In genomic region chr12:130764475-130765185, GRCh38 we compare ENCODE assay signal across 9 cellular contexts. TPM values are rescaled to one million over a fixed set of nuclear protein-coding genes. Genes with fewer than 3 reads are reported as not detected.
A peak's percentile ranks its signal among the peaks of the same experiment; 100 is the strongest.
DNase-seq lines count a peak whose midpoint lies in the region; ATAC-seq and TF ChIP-seq lines count a peak whose summit lies in the region.
"Had no signal": no experiment of that assay in that cellular context is flagged by ENCODE, and none has a peak within 500 bp of the region (broad histone marks: within the 10 kb centered on the region; RNA-seq: fewer than 3 reads in every experiment).

No MANE protein-coding gene starts in this region.

- POLR2A ChIA-PET in HCT116 (lab: Charles Lee) = no interaction called here
- POLR2A ChIA-PET in activated CD4-positive, alpha-beta memory T cell treated with anti-CD3 and anti-CD28 coated beads, Interleukin-2, amount 10 ng/mL, durations not matched to agents 7 days and 5 days (lab: Charles Lee) = no interaction called here
- POLR2A ChIA-PET in SK-N-SH (lab: Yijun Ruan, JAX) = no interaction called here

- BruUV-seq in Calu3 (replicated peaks; lab: Mats Ljungman, UMichigan) (no TSS peak), HCT116 (replicated peaks; lab: Mats Ljungman, UMichigan) (no TSS peak)

- no peaks in the 10 kb centered on the region for H3K4me1 Mint-ChIP-seq in Calu3 (ENCODE audit: low read depth, unreplicated experiment)
- H3K4me1 Mint-ChIP-seq in activated CD4-positive, alpha-beta memory T cell treated with anti-CD3 and anti-CD28 coated beads, Interleukin-2, amount 10 ng/mL, durations not matched to agents 7 days and 5 days = peaks cover 31% of the 10 kb centered on the region

- H3K36me3 Mint-ChIP-seq in Calu3 (ENCODE audit: insufficient read depth, unreplicated experiment) = no peaks in the 10 kb centered on the region
- H3K36me3 Mint-ChIP-seq in activated CD4-positive, alpha-beta memory T cell treated with anti-CD3 and anti-CD28 coated beads, Interleukin-2, amount 10 ng/mL, durations not matched to agents 7 days and 5 days (ENCODE audit: low read depth) = no peaks in the 10 kb centered on the region

- intact Hi-C loops in Calu3 (cut with micrococcal nuclease; ENCODE audit: unreplicated experiment) = no loop called here
- intact Hi-C loops in HCT116 (cut with micrococcal nuclease) = loop anchor here (5.0 kb wide), 3 partner anchors 368 to 1063 kb away; partner anchors contain the start of gene MMP17

- 67% methylated on average over 14 of the region's 14 CpGs for whole genome bisulfite sequencing in SK-N-SH (ENCODE audit: low lambda C conversion rate)

- H3K4me3 Mint-ChIP-seq in Calu3 (ENCODE audit: low read depth, unreplicated experiment) = no peak overlapping the region
- no peak overlapping the region for H3K4me3 Mint-ChIP-seq in activated CD4-positive, alpha-beta memory T cell treated with anti-CD3 and anti-CD28 coated beads, Interleukin-2, amount 10 ng/mL, durations not matched to agents 7 days and 5 days

- H3K27ac ChIP-seq in HCT116 (ENCODE audit: low read depth, low read length) (no peak overlapping the region), SK-N-SH (ENCODE audit: low read depth in 2 of 2, low read length in 1 of 2) (no peak overlapping the region)

- TF ChIP-seq CTCF in Calu3 (IDR thresholded peaks at IDR 0.05; ENCODE audit: unreplicated experiment) (no peak), HCT116 (IDR thresholded peaks at IDR 0.05 in 2 of 3, conservative IDR thresholded peaks at IDR 0.05 in 1 of 3; ENCODE audit: borderline replicate concordance in 1 of 3, insufficient read depth in 1 of 3, low read depth in 2 of 3, low read length in 2 of 3) (no peak), fibroblast of pulmonary artery (IDR thresholded peaks at IDR 0.05; ENCODE audit: low read length, missing control alignments) (no peak), SK-N-SH (IDR thresholded peaks at IDR 0.05) (no peak)

- H3K27ac Mint-ChIP-seq in Calu3 (ENCODE audit: unreplicated experiment) = no peak overlapping the region
- H3K27ac Mint-ChIP-seq in activated CD4-positive, alpha-beta memory T cell treated with anti-CD3 and anti-CD28 coated beads, Interleukin-2, amount 10 ng/mL, durations not matched to agents 7 days and 5 days = no peak overlapping the region

- no peaks in the 10 kb centered on the region for H3K36me3 ChIP-seq in HCT116 (ENCODE audit: control insufficient read depth in 1 of 2, insufficient read depth in 2 of 2, low read length in 2 of 2)
- no peaks in the 10 kb centered on the region for H3K36me3 ChIP-seq in SK-N-SH (replicated peaks in 1 of 2; ENCODE audit: control insufficient read depth in 1 of 2, insufficient read depth in 2 of 2, low read length in 1 of 2)
- H3K36me3 ChIP-seq: HAP-1 had no signal

- H2AFZ ChIP-seq in HCT116 (ENCODE audit: low read depth, low read length, poor library complexity, severe bottlenecking) (no peak overlapping the region), SK-N-SH (ENCODE audit: low read depth) (no peak overlapping the region)

- H3K4me2 ChIP-seq in HCT116 (ENCODE audit: low read length) = no peak overlapping the region
- no peak overlapping the region for H3K4me2 ChIP-seq in SK-N-SH

- H4K20me1 ChIP-seq in HCT116 (ENCODE audit: insufficient read depth) = no peaks in the 10 kb centered on the region
- H4K20me1 ChIP-seq in SK-N-SH (ENCODE audit: insufficient read depth) = no peaks in the 10 kb centered on the region

- ATAC-seq in HCT116 = peak; percentile 30

- H3F3A ChIP-seq in SK-N-SH (replicated peaks; ENCODE audit: insufficient read depth) = peaks cover 6% of the 10 kb centered on the region

- peaks cover 0 to 5% of the 10 kb centered on the region in 2 experiments; a peak in 2 of 4 replicates for H3K4me1 ChIP-seq in HCT116 (ENCODE audit: control insufficient read depth in 1 of 2, insufficient read depth in 2 of 2, low read length in 2 of 2)
- H3K4me1 ChIP-seq in SK-N-SH (ENCODE audit: control insufficient read depth in 1 of 2, insufficient read depth in 2 of 2, low read depth in 1 of 2, low read length in 1 of 2) = no peaks in the 10 kb centered on the region
- H3K4me1 ChIP-seq: HAP-1 had no signal

- H3K79me2 ChIP-seq in HCT116 (ENCODE audit: insufficient read depth, low read length) = no peaks in the 10 kb centered on the region
- H3K79me2 ChIP-seq in SK-N-SH (ENCODE audit: insufficient read depth) = no peaks in the 10 kb centered on the region

- TF ChIP-seq POLR2A in HCT116 (IDR thresholded peaks at IDR 0.05; ENCODE audit: borderline replicate concordance, extremely low read depth, insufficient read depth, insufficient read length) = no peak

- H3K9me3 Mint-ChIP-seq in Calu3 (ENCODE audit: low read depth, unreplicated experiment) = no peaks in the 10 kb centered on the region
- H3K9me3 Mint-ChIP-seq in activated CD4-positive, alpha-beta memory T cell treated with anti-CD3 and anti-CD28 coated beads, Interleukin-2, amount 10 ng/mL, durations not matched to agents 7 days and 5 days = no peaks in the 10 kb centered on the region

- peak; percentile 21 for DNase-seq in Calu3
- peak; percentile 65 for DNase-seq in HCT116 (ENCODE audit: low read depth, low spot score)
- peak; percentile 68 for DNase-seq in activated CD4-positive, alpha-beta memory T cell treated with anti-CD3 and anti-CD28 coated beads, Interleukin-2, amount 10 ng/mL, durations not matched to agents 7 days and 5 days
- peak; percentile 42 for DNase-seq in fibroblast of pulmonary artery (ENCODE audit: low read depth)
- DNase-seq in SK-N-SH = no peak
- DNase-seq in KG1 (lab: John Stamatoyannopoulos, UW) = no peak
- DNase-seq in SHP77 (lab: John Stamatoyannopoulos, UW) = no peak
- DNase-seq: activated T-cell treated with anti-CD3 and anti-CD28 coated beads for 4 hours had no signal

- CTCF ChIA-PET in Calu3 (lab: Charles Lee) = no interaction called here
- CTCF ChIA-PET in HCT116 (lab: Charles Lee) = no interaction called here
- CTCF ChIA-PET in activated CD4-positive, alpha-beta memory T cell treated with anti-CD3 and anti-CD28 coated beads, Interleukin-2, amount 10 ng/mL, durations not matched to agents 7 days and 5 days (lab: Charles Lee) = no interaction called here
- CTCF ChIA-PET in SK-N-SH (lab: Yijun Ruan, JAX) = no interaction called here

- no peak for TF ChIP-seq RAD21 in HCT116 (IDR thresholded peaks at IDR 0.05; ENCODE audit: low read depth)
- no peak for TF ChIP-seq RAD21 in SK-N-SH (IDR thresholded peaks at IDR 0.05; ENCODE audit: low read length)

- RAD21 ChIA-PET in HCT116 (lab: Charles Lee; ENCODE audit: low non-redundant PET in 1 of 2, low total read pairs in 2 of 2, uncharacterized antibody in 2 of 2, unreplicated experiment in 2 of 2) = no interaction called here

- H3K9ac ChIP-seq in HCT116 (ENCODE audit: low read length) (no peak overlapping the region), SK-N-SH (no peak overlapping the region)

- peaks cover 13% of the 10 kb centered on the region for H3K27me3 Mint-ChIP-seq in Calu3 (ENCODE audit: unreplicated experiment)
- H3K27me3 Mint-ChIP-seq in activated CD4-positive, alpha-beta memory T cell treated with anti-CD3 and anti-CD28 coated beads, Interleukin-2, amount 10 ng/mL, durations not matched to agents 7 days and 5 days = peaks cover 3% of the 10 kb centered on the region

- no peak for TF ChIP-seq EP300 in SK-N-SH (IDR thresholded peaks at IDR 0.05; ENCODE audit: borderline replicate concordance in 1 of 2, low read depth in 1 of 2, low read length in 1 of 2)

- H3K9me2 ChIP-seq in HCT116 (ENCODE audit: insufficient read depth) = no peaks in the 10 kb centered on the region
- no peaks in the 10 kb centered on the region for H3K9me2 ChIP-seq in SK-N-SH

- H3K9me3 ChIP-seq in HCT116 (ENCODE audit: control insufficient read depth in 1 of 2, insufficient read depth in 1 of 2, low read depth in 1 of 2, low read length in 2 of 2) (peaks cover 0 to 6% of the 10 kb centered on the region in 2 experiments; a peak in 1 of 4 replicates), SK-N-SH (no peaks in the 10 kb centered on the region)
- H3K9me3 ChIP-seq: HAP-1 had no signal

- H3K27me3 ChIP-seq in HCT116 (ENCODE audit: insufficient read depth, low read length) (peaks cover 10% of the 10 kb centered on the region; the same call in 1 of the 2 replicates), SK-N-SH (ENCODE audit: insufficient read depth) (no peaks in the 10 kb centered on the region)

- H3K4me3 ChIP-seq in HCT116 (replicated peaks in 1 of 2; ENCODE audit: low read depth in 1 of 2, low read length in 2 of 2) (no peak overlapping the region), fibroblast of pulmonary artery (replicated peaks; ENCODE audit: low read depth, low read length) (no peak overlapping the region), SK-N-SH (ENCODE audit: low read depth in 2 of 2, low read length in 1 of 2) (no peak overlapping the region)
- H3K4me3 ChIP-seq: HAP-1 had no signal

TF ChIP-seq in HCT116, 20 proteins besides CTCF, POLR2A, EP300 and RAD21:
- TF ChIP-seq, protein P1, sequence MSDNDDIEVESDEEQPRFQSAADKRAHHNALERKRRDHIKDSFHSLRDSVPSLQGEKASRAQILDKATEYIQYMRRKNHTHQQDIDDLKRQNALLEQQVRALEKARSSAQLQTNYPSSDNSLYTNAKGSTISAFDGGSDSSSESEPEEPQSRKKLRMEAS (IDR thresholded peaks at IDR 0.05) = no peak
- TF ChIP-seq SP1 (IDR thresholded peaks at IDR 0.05; ENCODE audit: low read depth) = 0 out of 2 replicates have a peak, but pooled peaks have one; percentile 7

TF ChIP-seq in SK-N-SH, 30 proteins besides CTCF, POLR2A, EP300 and RAD21 (continues in another document):
- TF ChIP-seq ELF1 (IDR thresholded peaks at IDR 0.05) (no peak), TCF12 (IDR thresholded peaks at IDR 0.05) (no peak), GABPA (IDR thresholded peaks at IDR 0.05; ENCODE audit: low read depth) (no peak), EZH2phosphoT487 (IDR thresholded peaks at IDR 0.05; ENCODE audit: borderline replicate concordance, low read depth) (no peak)
- TF ChIP-seq, protein P1 (IDR thresholded peaks at IDR 0.05; ENCODE audit: low read depth) = no peak
- TF ChIP-seq, protein P2, sequence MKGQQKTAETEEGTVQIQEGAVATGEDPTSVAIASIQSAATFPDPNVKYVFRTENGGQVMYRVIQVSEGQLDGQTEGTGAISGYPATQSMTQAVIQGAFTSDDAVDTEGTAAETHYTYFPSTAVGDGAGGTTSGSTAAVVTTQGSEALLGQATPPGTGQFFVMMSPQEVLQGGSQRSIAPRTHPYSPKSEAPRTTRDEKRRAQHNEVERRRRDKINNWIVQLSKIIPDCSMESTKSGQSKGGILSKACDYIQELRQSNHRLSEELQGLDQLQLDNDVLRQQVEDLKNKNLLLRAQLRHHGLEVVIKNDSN (IDR thresholded peaks at IDR 0.05; ENCODE audit: borderline replicate concordance, low read depth) = no peak

RNA-seq across cellular contexts. Expression of gene RIMBP2, which starts 48.5 kb away (rescaled TPM):
- 6.1 and 6.2 TPM in 2 replicates for total RNA-seq in Calu3 (2022)
- total RNA-seq in HCT116 (2021; ENCODE audit: unreplicated experiment) = not detected
- 0.09 and 0.11 TPM in 2 replicates for polyA plus RNA-seq in HCT116 (2012)
- not detected for total RNA-seq in activated CD4-positive, alpha-beta memory T cell treated with anti-CD3 and anti-CD28 coated beads, Interleukin-2, amount 10 ng/mL, durations not matched to agents 7 days and 5 days
- polyA plus RNA-seq in SK-N-SH (2012; rRNA removed) = 0.90 and 1.1 TPM in 2 replicates
- 1.2 and 1.8 TPM in 2 replicates for polyA plus RNA-seq in SK-N-SH (2012; cell fraction: cytosol; rRNA removed)
- polyA plus RNA-seq in SK-N-SH (2012; cell fraction: nucleus; rRNA removed) = 2.6 and 4.0 TPM in 2 replicates

Comparison
In these comparisons a context has a peak if more than half of its experiments do, and no peak if none do; other contexts are left out.
1. DNase-seq: peak in Calu3 (single experiment), HCT116 (single experiment), activated CD4-positive, alpha-beta memory T cell treated with anti-CD3 and anti-CD28 coated beads, Interleukin-2, amount 10 ng/mL, durations not matched to agents 7 days and 5 days (single experiment) and fibroblast of pulmonary artery (single experiment); none in SK-N-SH (single experiment), KG1 (single experiment) and SHP77 (0 of 2).